22 cellular contexts compared by ENCODE assay signal in the genomic region with DNA sequence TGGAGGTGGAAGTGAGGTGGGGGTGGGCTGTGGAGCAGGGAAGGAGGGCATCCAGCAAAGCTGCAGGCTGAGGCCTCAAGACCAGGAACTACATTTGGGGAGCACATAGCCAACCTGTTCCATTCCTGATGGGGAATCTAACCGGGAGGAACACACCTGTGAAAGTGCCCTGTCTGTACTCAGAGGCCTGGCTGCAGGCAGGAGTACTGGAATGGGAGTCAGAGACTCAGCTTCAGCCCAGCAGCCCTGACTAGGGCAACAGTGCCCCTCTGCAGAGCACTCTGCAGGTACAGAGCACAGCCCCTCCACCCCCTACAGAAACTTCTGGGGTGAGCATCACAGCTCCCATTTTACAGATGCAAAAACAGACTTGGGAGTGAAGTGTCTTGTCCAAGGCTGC.
DNase-seq lines count a peak whose midpoint lies in the region; ATAC-seq and TF ChIP-seq lines count a peak whose summit lies in the region.
"Had no signal": no experiment of that assay in that cellular context is flagged by ENCODE, and none has a peak within 500 bp of the region (broad histone marks: within the 10 kb centered on the region; RNA-seq: fewer than 3 reads in every experiment).

No MANE protein-coding gene starts in this region.

- H3K27me3 Mint-ChIP-seq in effector memory CD8-positive, alpha-beta T cell = no peaks in the 10 kb centered on the region
- H3K27me3 Mint-ChIP-seq in osteocyte (ENCODE audit: unreplicated experiment) = no peaks in the 10 kb centered on the region
- H3K27me3 Mint-ChIP-seq: activated naive CD8-positive, alpha-beta T cell had no signal

- H3K9me3 ChIP-seq in right atrium auricular region (no peaks in the 10 kb centered on the region), heart right ventricle (no peaks in the 10 kb centered on the region)
- H3K9me3 ChIP-seq: upper lobe of left lung had no signal

- H3K27ac ChIP-seq in right atrium auricular region = no peak overlapping the region
- no peak overlapping the region for H3K27ac ChIP-seq in heart right ventricle
- H3K27ac ChIP-seq: C4-2B, upper lobe of left lung, VCaP had no signal

- ATAC-seq in heart right ventricle = no peak
- ATAC-seq in effector memory CD8-positive, alpha-beta T cell (replicated peaks) = no peak
- ATAC-seq: esophagus mucosa had no signal

- TF ChIP-seq CTCF in right atrium auricular region (IDR thresholded peaks at IDR 0.05) (no peak), heart right ventricle (IDR thresholded peaks at IDR 0.05) (no peak), osteocyte (IDR thresholded peaks at IDR 0.05) (no peak)

- DNase-seq in right atrium auricular region (ENCODE audit: low spot score) (peak; percentile 42), heart right ventricle (no peak), osteocyte (ENCODE audit: extremely low spot score, unreplicated experiment) (peak; percentile 56), GOT3 (lab: John Stamatoyannopoulos, UW) (no peak), DMS53 treated with DMSO at 0.1 percent for 48 hours (lab: John Stamatoyannopoulos, UW; ENCODE audit: unreplicated experiment) (no peak), NCI-H2081 (lab: John Stamatoyannopoulos, UW) (no peak)
- no peak for DNase-seq in effector memory CD8-positive, alpha-beta T cell
- DNase-seq in activated CD4-positive, CD25-positive, alpha-beta regulatory T cell (lab: John Stamatoyannopoulos, UW) = no peak
- DNase-seq: cerebellar nuclear complex, EL, foreskin melanocyte, hypothalamus, NCI-H1436, NCI-H510A treated with DMSO at 0.1 percent for 48 hours, occipital lobe had no signal

- H3K9me3 Mint-ChIP-seq in effector memory CD8-positive, alpha-beta T cell = no peaks in the 10 kb centered on the region
- no peaks in the 10 kb centered on the region for H3K9me3 Mint-ChIP-seq in osteocyte (ENCODE audit: unreplicated experiment)
- H3K9me3 Mint-ChIP-seq: activated CD4-positive, alpha-beta memory T cell treated with anti-CD3 and anti-CD28 coated beads, Interleukin-2, amount 10 ng/mL, durations not matched to agents 7 days and 5 days had no signal

- peaks cover 2% of the 10 kb centered on the region for H3K36me3 Mint-ChIP-seq in effector memory CD8-positive, alpha-beta T cell (ENCODE audit: insufficient read depth)
- H3K36me3 Mint-ChIP-seq in osteocyte (ENCODE audit: unreplicated experiment) = peaks cover 20% of the 10 kb centered on the region
- H3K36me3 Mint-ChIP-seq: activated naive CD8-positive, alpha-beta T cell had no signal

- H3K27me3 ChIP-seq in right atrium auricular region = no peaks in the 10 kb centered on the region
- H3K27me3 ChIP-seq in heart right ventricle = peaks cover 0 to 10% (median 0%) of the 10 kb centered on the region in 7 donors
- H3K27me3 ChIP-seq: upper lobe of left lung had no signal

- WGBS in heart right ventricle, 2 donors = 88 to 92% methylated on average over 1 of the region's 1 CpG

- H3K4me3 ChIP-seq in right atrium auricular region = no peak overlapping the region
- H3K4me3 ChIP-seq in heart right ventricle = no peak overlapping the region
- H3K4me3 ChIP-seq: lung, upper lobe of left lung had no signal

- H3K4me1 ChIP-seq in right atrium auricular region (no peaks in the 10 kb centered on the region), heart right ventricle (peaks cover 0 to 10% (median 0%) of the 10 kb centered on the region in 9 donors)
- H3K4me1 ChIP-seq: upper lobe of left lung had no signal

- H3K36me3 ChIP-seq in right atrium auricular region (no peaks in the 10 kb centered on the region), heart right ventricle (no peaks in the 10 kb centered on the region)
- H3K36me3 ChIP-seq: upper lobe of left lung had no signal

- peak overlapping the region; percentile 65 to 79 for H3K4me3 Mint-ChIP-seq in effector memory CD8-positive, alpha-beta T cell
- no peak overlapping the region for H3K4me3 Mint-ChIP-seq in osteocyte (ENCODE audit: unreplicated experiment)
- H3K4me3 Mint-ChIP-seq: activated CD4-positive, alpha-beta memory T cell treated with anti-CD3 and anti-CD28 coated beads, Interleukin-2, amount 10 ng/mL, durations not matched to agents 7 days and 5 days; activated naive CD8-positive, alpha-beta T cell had no signal

- peaks cover 42 to 50% of the 10 kb centered on the region in 2 donors for H3K4me1 Mint-ChIP-seq in effector memory CD8-positive, alpha-beta T cell (ENCODE audit: low read depth in 2 of 2)
- peaks cover 17% of the 10 kb centered on the region for H3K4me1 Mint-ChIP-seq in osteocyte (ENCODE audit: unreplicated experiment)

- intact Hi-C loops in heart right ventricle (cut with DNase I) = loop anchor here in 1 of 10 donors (10.0 kb wide), 1 partner anchor 91 kb away; no protein-coding TSS in a partner anchor

- peak overlapping the region; percentile 94 to 96 for H3K27ac Mint-ChIP-seq in effector memory CD8-positive, alpha-beta T cell
- no peak overlapping the region for H3K27ac Mint-ChIP-seq in osteocyte (ENCODE audit: unreplicated experiment)
- H3K27ac Mint-ChIP-seq: activated CD4-positive, alpha-beta memory T cell treated with anti-CD3 and anti-CD28 coated beads, Interleukin-2, amount 10 ng/mL, durations not matched to agents 7 days and 5 days; activated naive CD8-positive, alpha-beta T cell had no signal

Comparison
In these comparisons a context has a peak if more than half of its experiments do, and no peak if none do; other contexts are left out.
1. DNase-seq: peak in right atrium auricular region (single experiment) and osteocyte (single experiment); none in heart right ventricle (0 of 2), effector memory CD8-positive, alpha-beta T cell (0 of 3), GOT3 (single experiment), DMS53 treated with DMSO at 0.1 percent for 48 hours (single experiment), activated CD4-positive, CD25-positive, alpha-beta regulatory T cell (0 of 4) and NCI-H2081 (0 of 2).